In genomic region chr5:139642891-139643871, GRCh38 we compare ENCODE assay signal across 12 cellular contexts. TPM values are rescaled to one million over a fixed set of nuclear protein-coding genes. Genes with fewer than 3 reads are reported as not detected.
A peak's percentile ranks its signal among the peaks of the same experiment; 100 is the strongest.
DNase-seq lines count a peak whose midpoint lies in the region; TF ChIP-seq lines count a peak whose summit lies in the region.
"Had no signal": no experiment of that assay in that cellular context is flagged by ENCODE, and none has a peak within 500 bp of the region (broad histone marks: within the 10 kb centered on the region; RNA-seq: fewer than 3 reads in every experiment).

No MANE protein-coding gene starts in this region.

- peak overlapping the region; percentile 8 for H2BK5ac ChIP-seq in neuronal stem cell (ENCODE audit: low read length)

- H2BK15ac ChIP-seq in neuronal stem cell (ENCODE audit: low read length) = no peak overlapping the region

- H3K9me3 Mint-ChIP-seq in endodermal cell = no peaks in the 10 kb centered on the region

- TF ChIP-seq CTCF in endodermal cell (conservative IDR thresholded peaks at IDR 0.05) = no peak

- peak overlapping the region; percentile 59 for H3K14ac ChIP-seq in neuronal stem cell (ENCODE audit: low read length)

- no peaks in the 10 kb centered on the region for H3K79me1 ChIP-seq in neuronal stem cell (ENCODE audit: low read depth, low read length)

- WGBS in endodermal cell (ENCODE audit: insufficient coverage in 1 of 2, insufficient read length in 1 of 2), 2 experiments = 67 to 80% methylated on average over 10 to 16 of the region's 16 CpGs
- no CpG with 5 or more reads among the region's 16 CpGs for WGBS in neuronal stem cell (ENCODE audit: extremely low coverage in 2 of 2, insufficient read length in 2 of 2, insufficient replicate concordance in 1 of 2), 2 donors

- H2BK120ac ChIP-seq in neuronal stem cell (ENCODE audit: low read depth, low read length) = no peak overlapping the region

- H3K9me3 ChIP-seq in HUES48 (ENCODE audit: control insufficient read depth, insufficient read depth, low read length) = no peaks in the 10 kb centered on the region
- no peaks in the 10 kb centered on the region for H3K9me3 ChIP-seq in endodermal cell (ENCODE audit: control insufficient read depth, low read length)
- no peaks in the 10 kb centered on the region for H3K9me3 ChIP-seq in neuronal stem cell (replicated peaks in 1 of 2; ENCODE audit: control insufficient read depth in 2 of 2, insufficient read depth in 1 of 2, low read depth in 1 of 2, low read length in 2 of 2)

- peaks cover 28% of the 10 kb centered on the region for H3K27me3 Mint-ChIP-seq in endodermal cell (ENCODE audit: insufficient read depth)

- H3K36me3 ChIP-seq in HUES48 (ENCODE audit: control insufficient read depth, insufficient read depth, low read length) = no peaks in the 10 kb centered on the region
- no peaks in the 10 kb centered on the region for H3K36me3 ChIP-seq in endodermal cell (ENCODE audit: control insufficient read depth, insufficient read depth, low read length)
- no peaks in the 10 kb centered on the region for H3K36me3 ChIP-seq in neuronal stem cell (replicated peaks in 1 of 2; ENCODE audit: control insufficient read depth in 2 of 2, insufficient read depth in 2 of 2, low read length in 2 of 2)

- H3K27me3 ChIP-seq in HUES48 (ENCODE audit: control insufficient read depth, insufficient read depth, low read length) (peaks cover 47% of the 10 kb centered on the region), endodermal cell (ENCODE audit: control insufficient read depth, insufficient read depth, low read length, poor library complexity, severe bottlenecking) (peaks cover 15% of the 10 kb centered on the region), neuronal stem cell (ENCODE audit: control insufficient read depth in 3 of 3, insufficient read depth in 3 of 3, low read depth in 1 of 3, low read length in 3 of 3) (peaks cover 0 to 23% (median 0%) of the 10 kb centered on the region in 3 experiments)

- no peak overlapping the region for H2AFZ ChIP-seq in neuronal stem cell (ENCODE audit: low read length)

- H3K4me3 ChIP-seq in HUES48 (ENCODE audit: low read depth, low read length) = no peak overlapping the region
- no peak overlapping the region for H3K4me3 ChIP-seq in endodermal cell (ENCODE audit: low read length)
- no peak overlapping the region for H3K4me3 ChIP-seq in neuronal stem cell (ENCODE audit: low read length in 2 of 2)

- H3K4me2 ChIP-seq in neuronal stem cell (ENCODE audit: insufficient read depth, low read length, poor library complexity, severe bottlenecking) = no peak overlapping the region

- H3K4me1 Mint-ChIP-seq in endodermal cell = peaks cover 51% of the 10 kb centered on the region

- H3K27ac Mint-ChIP-seq in endodermal cell = peak overlapping the region; percentile 31

- peak overlapping the region; percentile 9 for H2AK5ac ChIP-seq in neuronal stem cell (ENCODE audit: low read depth, low read length)

- H2BK12ac ChIP-seq in neuronal stem cell (ENCODE audit: low read length) = no peak overlapping the region

- H3K9ac ChIP-seq in HUES48 (ENCODE audit: low read depth, low read length) = no peak overlapping the region
- no peak overlapping the region for H3K9ac ChIP-seq in endodermal cell (ENCODE audit: extremely low read depth, low read length, poor library complexity, severe bottlenecking)
- no peak overlapping the region for H3K9ac ChIP-seq in neuronal stem cell (ENCODE audit: low read depth, low read length, poor library complexity)

- no peak overlapping the region for H3K4ac ChIP-seq in neuronal stem cell (ENCODE audit: low read length)

- peaks cover 65% of the 10 kb centered on the region for H3K4me1 ChIP-seq in HUES48 (ENCODE audit: control insufficient read depth, insufficient read depth, low read length)
- H3K4me1 ChIP-seq in endodermal cell (ENCODE audit: control insufficient read depth, insufficient read depth, low read length) = peaks cover 12% of the 10 kb centered on the region
- peaks cover 26 to 35% of the 10 kb centered on the region in 2 donors for H3K4me1 ChIP-seq in neuronal stem cell (ENCODE audit: control insufficient read depth in 2 of 2, insufficient read depth in 1 of 2, low read depth in 1 of 2, low read length in 2 of 2)

- H3K18ac ChIP-seq in neuronal stem cell (ENCODE audit: low read length) = peak overlapping the region; percentile 50

- H3K4me3 Mint-ChIP-seq in endodermal cell = no peak overlapping the region

- DNase-seq in 8988T (peak; percentile 12), endodermal cell (peak; percentile 59), neuronal stem cell (ENCODE audit: low spot score) (no peak), GF-D8 (lab: John Stamatoyannopoulos, UW) (no peak), H4 (ENCODE audit: low spot score) (no peak), NCI-H82 treated with DMSO at 0.1 percent for 48 hours (lab: John Stamatoyannopoulos, UW; ENCODE audit: unreplicated experiment) (no peak), NOMO-1 (lab: John Stamatoyannopoulos, UW; ENCODE audit: unreplicated experiment in 2 of 2) (no peak)
- DNase-seq: C1 segment of cervical spinal cord; effector CD4-positive, alpha-beta T cell; NCI-H2171 treated with DMSO at 0.1 percent for 48 hours; SW 1271 had no signal

- no peak overlapping the region for H4K8ac ChIP-seq in neuronal stem cell (ENCODE audit: low read depth, low read length)

- H3K36me3 Mint-ChIP-seq in endodermal cell (ENCODE audit: low read depth) = no peaks in the 10 kb centered on the region

- H3K27ac ChIP-seq in HUES48 (ENCODE audit: low read depth, low read length) = peak overlapping the region; percentile 36
- no peak overlapping the region for H3K27ac ChIP-seq in endodermal cell (ENCODE audit: low read depth, low read length)
- H3K27ac ChIP-seq in neuronal stem cell (replicated peaks; ENCODE audit: low read length) = no peak overlapping the region

- peak overlapping the region; percentile 13 for H3K23ac ChIP-seq in neuronal stem cell (ENCODE audit: low read depth, low read length, poor library complexity)

- no peak overlapping the region for H4K91ac ChIP-seq in neuronal stem cell (ENCODE audit: low read depth, low read length, poor library complexity)

RNA-seq across cellular contexts. Expression of gene CXXC5, which starts 5.0 kb away (rescaled TPM):
- 10 to 100 TPM; 50.5 to 67.9 TPM for total RNA-seq in endodermal cell
- 107 TPM for polyA plus RNA-seq in endodermal cell (2013, experiment 1 of 2)
- 113 TPM for polyA plus RNA-seq in endodermal cell (2013, experiment 2 of 2)
- polyA plus RNA-seq in neuronal stem cell (2013, experiment 1 of 2) = 30.9 TPM
- polyA plus RNA-seq in neuronal stem cell (2013, experiment 2 of 2) = 32.1 TPM
- total RNA-seq in H4 (2014; rRNA removed; shearing (Covaris generic)) = 46.9 and 55.1 TPM in 2 replicates

Comparison
In these comparisons a context has a peak if more than half of its experiments do, and no peak if none do; other contexts are left out.
1. DNase-seq: peak in 8988T (single experiment) and endodermal cell (single experiment); none in neuronal stem cell (single experiment), GF-D8 (single experiment), H4 (single experiment), NCI-H82 treated with DMSO at 0.1 percent for 48 hours (single experiment) and NOMO-1 (0 of 2).